ENCODE assay signal across 16 cellular contexts in the genomic region with DNA sequence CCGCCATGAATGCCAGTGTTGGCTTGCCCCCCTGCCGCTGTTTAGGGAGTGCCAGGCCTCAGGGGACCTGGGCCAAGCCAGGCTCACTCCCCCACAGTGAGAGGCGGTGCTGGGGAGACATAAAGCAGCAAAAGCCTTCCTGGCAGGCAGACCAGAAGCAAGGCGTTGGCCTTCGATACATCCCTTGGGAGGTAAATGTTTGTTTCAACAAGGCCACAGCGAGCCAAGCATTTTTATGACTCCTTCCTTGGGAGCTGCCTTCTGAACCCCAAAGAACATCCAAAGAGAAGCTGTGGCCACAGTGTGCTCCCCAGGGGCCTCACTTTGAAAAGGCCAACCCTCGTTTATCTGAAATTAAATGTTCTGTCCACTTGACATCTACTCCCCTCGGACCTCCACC.
A peak's percentile ranks its signal among the peaks of the same experiment; 100 is the strongest.
DNase-seq lines count a peak whose midpoint lies in the region; ATAC-seq and TF ChIP-seq lines count a peak whose summit lies in the region.
"Had no signal": no experiment of that assay in that cellular context is flagged by ENCODE, and none has a peak within 500 bp of the region (broad histone marks: within the 10 kb centered on the region; RNA-seq: fewer than 3 reads in every experiment).

No MANE protein-coding gene starts in this region.

- H3K4me3 ChIP-seq in heart right ventricle, result no peak overlapping the region
- H3K4me3 ChIP-seq in spleen, result no peak overlapping the region

- CTCF ChIA-PET in RWPE1 (lab: Yijun Ruan, JAX), result interaction anchor here (0.6 to 0.9 kb wide), 4 partner anchors 15 to 135 kb away, joined by 3 read pairs; no protein-coding TSS in a partner anchor

- H3K9me3 ChIP-seq in heart right ventricle (no peaks in the 10 kb centered on the region), spleen (no peaks in the 10 kb centered on the region)

- TF ChIP-seq CTCF in RWPE1 (conservative IDR thresholded peaks at IDR 0.05; ENCODE audit: low read depth) (no peak), heart right ventricle (IDR thresholded peaks at IDR 0.05) (no peak), spleen (IDR thresholded peaks at IDR 0.05 in 8 of 11, conservative IDR thresholded peaks at IDR 0.05 in 3 of 11) (no peak)

- H3K36me3 ChIP-seq in heart right ventricle (no peaks in the 10 kb centered on the region), spleen (no peaks in the 10 kb centered on the region)

- H3K27ac ChIP-seq in RWPE1 (peak overlapping the region; percentile 44), heart right ventricle (peak overlapping the region in 4 of 10 donors; percentile 39 to 79 (median 48)), spleen (peak overlapping the region in 5 of 8 donors; percentile 9 to 54 (median 39))

- no peak for TF ChIP-seq POLR2A in spleen (IDR thresholded peaks at IDR 0.05)

- DNase-seq in DMS153 treated with DMSO at 0.1 percent for 48 hours (lab: John Stamatoyannopoulos, UW; ENCODE audit: unreplicated experiment), result peak; percentile 43
- no peak for DNase-seq in RWPE1 (ENCODE audit: low spot score)
- DNase-seq in heart right ventricle, result peak; percentile 50 to 55
- DNase-seq in spleen, result no peak
- no peak for DNase-seq in NCI-H2227 treated with DMSO at 0.1 percent for 48 hours (lab: John Stamatoyannopoulos, UW)
- no peak for DNase-seq in MV-4-11 (lab: John Stamatoyannopoulos, UW)
- DNase-seq in hippocampal formation (lab: John Stamatoyannopoulos, UW), result no peak
- DNase-seq in KG1 (lab: John Stamatoyannopoulos, UW), result no peak
- DNase-seq: CD4-positive, CD25-positive, alpha-beta regulatory T cell; central memory CD4-positive, alpha-beta T cell; GOT3; Karpas-422; mammary epithelial cell; OCI-M1; stimulated activated CD4-positive, alpha-beta T cell treated with anti-CD3 and anti-CD28 coated beads, Interleukin-15, amount 100 ng/mL, for 24 hours had no signal

- intact Hi-C loops in heart right ventricle (cut with DNase I), result loop anchor here in 4 of 10 donors (5.0 to 10.0 kb wide), 5 partner anchors 57 to 115 kb away; no protein-coding TSS in a partner anchor
- intact Hi-C loops in spleen (cut with DNase I; ENCODE audit: low total_unique reads), result no loop called here

- ATAC-seq in heart right ventricle, result peak in 5 of 8 donors; percentile 10 to 37 (median 17)
- ATAC-seq: WTC11 had no signal

- POLR2A ChIA-PET in RWPE1 (lab: Yijun Ruan, JAX; ENCODE audit: low non-redundant PET), result no interaction called here

- H3K27me3 ChIP-seq in heart right ventricle, result peaks cover 0 to 25% (median 0%) of the 10 kb centered on the region in 7 donors
- peaks cover 0 to 29% (median 18%) of the 10 kb centered on the region in 7 donors for H3K27me3 ChIP-seq in spleen (replicated peaks in 1 of 7)

- 46 to 53% methylated on average over 8 of the region's 8 CpGs for WGBS in heart right ventricle, 2 donors
- 43 to 64% (median 53%) methylated on average over 8 of the region's 8 CpGs for WGBS in spleen, 5 donors

- peaks cover 23 to 53% (median 42%) of the 10 kb centered on the region in 9 donors for H3K4me1 ChIP-seq in heart right ventricle
- peaks cover 0 to 80% (median 51%) of the 10 kb centered on the region in 6 donors for H3K4me1 ChIP-seq in spleen

Comparison
In these comparisons a context has a peak if more than half of its experiments do, and no peak if none do; other contexts are left out.
1. DNase-seq: peak in DMS153 treated with DMSO at 0.1 percent for 48 hours (single experiment) and heart right ventricle (2 of 2); none in RWPE1 (single experiment), spleen (single experiment), NCI-H2227 treated with DMSO at 0.1 percent for 48 hours (single experiment), MV-4-11 (single experiment), hippocampal formation (0 of 2) and KG1 (single experiment).